ENCODE assay signal across 1 cellular context in genomic region chr1:235128453-235129328, GRCh38.
TF ChIP-seq lines count a peak whose summit lies in the region.

Gene TOMM20, minus strand, starts transcription at chr1:235128837. Its CDS starts 122 bp downstream, at chr1:235128715.

TF ChIP-seq in K562, 482 proteins besides CTCF, POLR2A, EP300 and RAD21 (continued from another document and continues in another):
- TF ChIP-seq ZNF318 (IDR thresholded peaks at IDR 0.05; ENCODE audit: borderline replicate concordance in 1 of 2, low read depth in 1 of 2) (no peak), NR2C1 (IDR thresholded peaks at IDR 0.05) (peak; percentile 49), NR2C1 (tag; IDR thresholded peaks at IDR 0.05) (0 out of 2 replicates have a peak, but pooled peaks have one; percentile 22), ZNF518B (CRISPR knock-in tag; IDR thresholded peaks at IDR 0.05) (no peak), NELFE (IDR thresholded peaks at IDR 0.05; ENCODE audit: insufficient read depth, insufficient read length) (no peak), PTRF (tag; IDR thresholded peaks at IDR 0.05) (peak; percentile 17; the same call in 1 of the 2 replicates), NFXL1 (CRISPR knock-in tag; IDR thresholded peaks at IDR 0.05) (no peak), SP1 (CRISPR knock-in tag; IDR thresholded peaks at IDR 0.05) (peak; percentile 80; the same call in 1 of the 2 replicates), NCOA1 (IDR thresholded peaks at IDR 0.05; ENCODE audit: low read depth) (0 out of 2 replicates have a peak, but pooled peaks have one; percentile 36), SIRT6 (IDR thresholded peaks at IDR 0.05; ENCODE audit: low read depth, low read length) (no peak), XRCC4 (IDR thresholded peaks at IDR 0.05; ENCODE audit: extremely low read depth, insufficient read depth, insufficient read length) (no peak), TCF7 (IDR thresholded peaks at IDR 0.05; ENCODE audit: borderline replicate concordance) (no peak), ZNF217 (CRISPR knock-in tag; IDR thresholded peaks at IDR 0.05) (no peak), LCOR (CRISPR knock-in tag; IDR thresholded peaks at IDR 0.05) (peak; percentile 81), ZNF75A (CRISPR knock-in tag; IDR thresholded peaks at IDR 0.05) (no peak), BACH1 (tag; IDR thresholded peaks at IDR 0.05) (peak; percentile 23; the same call in 1 of the 2 replicates), ILF3 (IDR thresholded peaks at IDR 0.05; ENCODE audit: borderline replicate concordance) (no peak), FOXM1 (IDR thresholded peaks at IDR 0.05; ENCODE audit: low read depth) (no peak), FOXM1 (CRISPR knock-in tag; IDR thresholded peaks at IDR 0.05; ENCODE audit: low read depth) (peak; percentile 92; the same call in 1 of the 2 replicates), CHD2 (IDR thresholded peaks at IDR 0.05; ENCODE audit: low read depth, low read length) (peak; percentile 51; the same call in 1 of the 2 replicates), BMI1 (IDR thresholded peaks at IDR 0.05; ENCODE audit: low read length) (no peak), VEZF1 (CRISPR knock-in tag; IDR thresholded peaks at IDR 0.05) (peak; percentile 12; the same call in 1 of the 2 replicates), ZNF280A (IDR thresholded peaks at IDR 0.05; ENCODE audit: low read depth, partially characterized antibody) (no peak), ZNF197 (CRISPR knock-in tag; IDR thresholded peaks at IDR 0.05; ENCODE audit: low read depth) (no peak), CHCHD3 (CRISPR knock-in tag; IDR thresholded peaks at IDR 0.05) (peak; percentile 83; the same call in 1 of the 2 replicates), USF2 (CRISPR knock-in tag; IDR thresholded peaks at IDR 0.05) (peak; percentile 93), TBP (optimal IDR thresholded peaks at IDR 0.05; ENCODE audit: low read depth, low read length) (peak; percentile 88), IRF9 (tag; IDR thresholded peaks at IDR 0.05) (peak; percentile 6; the same call in 1 of the 2 replicates), SLC30A9 (CRISPR knock-in tag; IDR thresholded peaks at IDR 0.05) (no peak), CREBBP (IDR thresholded peaks at IDR 0.05; ENCODE audit: low read depth, low read length) (no peak), GTF2A2 (tag; IDR thresholded peaks at IDR 0.05) (0 out of 2 replicates have a peak, but pooled peaks have one; percentile 44), CSDE1 (IDR thresholded peaks at IDR 0.05) (no peak; a peak in 1 of 4 replicates), STAT5A (IDR thresholded peaks at IDR 0.05; ENCODE audit: borderline replicate concordance, low read length) (peak; percentile 48; the same call in 1 of the 2 replicates), HNRNPL (IDR thresholded peaks at IDR 0.05; ENCODE audit: low read depth, low read length) (peak; percentile 64; the same call in 1 of the 2 replicates), TAF9B (IDR thresholded peaks at IDR 0.05; ENCODE audit: partially characterized antibody) (peak; percentile 82), PURB (CRISPR knock-in tag; IDR thresholded peaks at IDR 0.05; ENCODE audit: low read depth) (no peak), PCBP1 (IDR thresholded peaks at IDR 0.05; ENCODE audit: low read depth, low read length, poor library complexity, severe bottlenecking) (no peak), ZSCAN32 (CRISPR knock-in tag; IDR thresholded peaks at IDR 0.05) (no peak), ZNF184 (CRISPR knock-in tag; IDR thresholded peaks at IDR 0.05) (no peak), ZNF740 (CRISPR knock-in tag; IDR thresholded peaks at IDR 0.05) (0 out of 2 replicates have a peak, but pooled peaks have one; percentile 47), ZNF740 (tag; IDR thresholded peaks at IDR 0.05) (no peak), POLR2AphosphoS2 (IDR thresholded peaks at IDR 0.05; ENCODE audit: low read length) (no peak)
